20 cellular contexts compared by ENCODE assay signal in genomic region chr4:51932261-51932660, GRCh38.
DNase-seq lines count a peak whose midpoint lies in the region; ATAC-seq and TF ChIP-seq lines count a peak whose summit lies in the region.
"Had no signal": no experiment of that assay in that cellular context is flagged by ENCODE, and none has a peak within 500 bp of the region (broad histone marks: within the 10 kb centered on the region; RNA-seq: fewer than 3 reads in every experiment).

No MANE protein-coding gene starts in this region.

- no peak for TF ChIP-seq CTCF in fibroblast of the aortic adventitia (IDR thresholded peaks at IDR 0.05; ENCODE audit: insufficient read depth, low read length)

- H3K4me3 ChIP-seq in fibroblast of the aortic adventitia (ENCODE audit: low read depth, low read length), result no peak overlapping the region
- H3K4me3 ChIP-seq: lower lobe of right lung, psoas muscle had no signal

- no peak for ATAC-seq in HG03469 (IDR thresholded peaks at IDR 0.05; ENCODE audit: unreplicated experiment)
- ATAC-seq: lower lobe of right lung; naive thymus-derived CD4-positive, alpha-beta T cell; psoas muscle had no signal

- DNase-seq in NOMO-1 treated with DMSO at 0.1 percent for 48 hours (lab: John Stamatoyannopoulos, UW; ENCODE audit: unreplicated experiment) (peak; percentile 21), NOMO-1 (lab: John Stamatoyannopoulos, UW; ENCODE audit: unreplicated experiment in 2 of 2) (no peak), RPMI7951 (ENCODE audit: low read depth) (peak; percentile 64), fibroblast of the aortic adventitia (ENCODE audit: low read depth) (peak; percentile 91), smooth muscle cell of the brain vasculature (ENCODE audit: low read depth, low spot score) (peak; percentile 1), activated gamma-delta T cell (lab: John Stamatoyannopoulos, UW) (no peak)
- DNase-seq in effector CD8-positive, alpha-beta T cell (lab: John Stamatoyannopoulos, UW), result no peak
- DNase-seq: 8988T; activated CD4-positive, alpha-beta T cell treated with anti-CD3 and anti-CD28 coated beads for 4 hours; activated CD8-positive, alpha-beta memory T cell treated with anti-CD3 and anti-CD28 coated beads, Interleukin-2, amount 50 U/mL, for 48 hours; activated naive CD4-positive, alpha-beta T cell treated with Interleukin-2 at 50 U/mL for 16 hours; COR-L47; lower lobe of right lung; naive thymus-derived CD4-positive, alpha-beta T cell; NCI-H1694 treated with DMSO at 0.1 percent for 48 hours; psoas muscle; stimulated activated CD4-positive, alpha-beta T cell treated with anti-CD3 and anti-CD28 coated beads, Interleukin-15, amount 100 ng/mL, for 24 hours; stimulated activated naive CD4-positive, alpha-beta T cell treated with Interleukin-2 at 50 U/mL for 16 hours; T1000 had no signal

Comparison
In these comparisons a context has a peak if more than half of its experiments do, and no peak if none do; other contexts are left out.
1. DNase-seq: peak in NOMO-1 treated with DMSO at 0.1 percent for 48 hours (single experiment), RPMI7951 (single experiment), fibroblast of the aortic adventitia (single experiment) and smooth muscle cell of the brain vasculature (single experiment); none in NOMO-1 (0 of 2), effector CD8-positive, alpha-beta T cell (single experiment) and activated gamma-delta T cell (single experiment).